23 cellular contexts compared by ENCODE assay signal in genomic region chr1:47623174-47623940, GRCh38.
DNase-seq lines count a peak whose midpoint lies in the region; ATAC-seq, FAIRE-seq and TF ChIP-seq lines count a peak whose summit lies in the region.
"Had no signal": no experiment of that assay in that cellular context is flagged by ENCODE, and none has a peak within 500 bp of the region (broad histone marks: within the 10 kb centered on the region; RNA-seq: fewer than 3 reads in every experiment).

No MANE protein-coding gene starts in this region.

- no peak overlapping the region for H3T11ph ChIP-seq in H9 (ENCODE audit: low read length)

- WGBS in H9 (ENCODE audit: extremely low coverage, insufficient read length, low lambda C conversion rate), result no CpG with 5 or more reads among the region's 8 CpGs
- 94 to 95% methylated on average over 8 of the region's 8 CpGs for WGBS in lower leg skin, 2 donors
- WGBS in mesendoderm (ENCODE audit: extremely low coverage, insufficient coverage, low lambda C conversion rate), result no CpG with 5 or more reads among the region's 8 CpGs

- H2BK5ac ChIP-seq in H9 (ENCODE audit: insufficient read length, low read length), result no peak overlapping the region
- H2BK5ac ChIP-seq in mesendoderm (ENCODE audit: low read length), result no peak overlapping the region

- H4K91ac ChIP-seq in H9 (ENCODE audit: insufficient read length, low read depth, low read length), result no peak overlapping the region

- no peaks in the 10 kb centered on the region for H3K9me3 Mint-ChIP-seq in H9

- H3K27ac ChIP-seq in H9 (ENCODE audit: insufficient read length, low read depth, low read length), result no peak overlapping the region
- H3K27ac ChIP-seq in mesendoderm (ENCODE audit: low read depth, low read length), result no peak overlapping the region

- no peak overlapping the region for H3K56ac ChIP-seq in H9 (ENCODE audit: insufficient read length, low read depth, low read length)
- no peak overlapping the region for H3K56ac ChIP-seq in mesendoderm (ENCODE audit: low read length)

- intact Hi-C loops in lower leg skin (cut with DNase I; ENCODE audit: low total_unique reads), result no loop called here
- intact Hi-C loops in posterior vena cava (cut with DNase I), result no loop called here

- no peak for TF ChIP-seq CTCF in H9 (conservative IDR thresholded peaks at IDR 0.05)
- TF ChIP-seq CTCF in bronchial epithelial cell (IDR thresholded peaks at IDR 0.05; ENCODE audit: insufficient read depth, low read length, severe bottlenecking), result no peak
- TF ChIP-seq CTCF in lower leg skin (IDR thresholded peaks at IDR 0.05), result no peak

- H4K8ac ChIP-seq in H9 (replicated peaks; ENCODE audit: insufficient read length, low read depth, low read length), result no peak overlapping the region
- no peak overlapping the region for H4K8ac ChIP-seq in mesendoderm (ENCODE audit: low read depth, low read length)

- DNase-seq in H9 (peak; percentile 8), bronchial epithelial cell (ENCODE audit: low read depth) (no peak), lower leg skin (ENCODE audit: low spot score in 2 of 2) (peak; percentile 3 to 70), posterior vena cava (ENCODE audit: low spot score) (peak; percentile 30), SHP77 treated with DMSO at 0.1 percent for 48 hours (lab: John Stamatoyannopoulos, UW) (no peak), mesendoderm (no peak)
- DNase-seq: BE2C, DMS53, GDM1, Kasumi-1, NCI-H1417, NCI-H1694 treated with DMSO at 0.1 percent for 48 hours, NCI-H2081 treated with DMSO at 0.1 percent for 48 hours, NCI-H446, NCI-H526, PC-3, SHP77 had no signal

- no peak overlapping the region for H2BK20ac ChIP-seq in H9 (ENCODE audit: low read depth, low read length, poor library complexity, severe bottlenecking)

- peaks cover 50% of the 10 kb centered on the region for H3K27me3 Mint-ChIP-seq in H9 (ENCODE audit: low read depth)

- no peak for ATAC-seq in GM18907 (IDR thresholded peaks at IDR 0.05; ENCODE audit: unreplicated experiment)
- no peak for ATAC-seq in GM19328 (IDR thresholded peaks at IDR 0.05; ENCODE audit: unreplicated experiment)
- ATAC-seq: PC-3 had no signal

- H3K4me2 ChIP-seq in H9 (ENCODE audit: insufficient read depth, insufficient read length, low read length) (no peak overlapping the region), mesendoderm (ENCODE audit: low read length) (no peak overlapping the region)

- no peak overlapping the region for H3K4me3 Mint-ChIP-seq in H9

- no peaks in the 10 kb centered on the region for H3K36me3 ChIP-seq in bronchial epithelial cell (ENCODE audit: control insufficient read depth, insufficient read depth, low read length)
- H3K36me3 ChIP-seq in mesendoderm (ENCODE audit: control insufficient read depth, insufficient read depth, low read length), result no peaks in the 10 kb centered on the region
- H3K36me3 ChIP-seq: BE2C had no signal

- H3K9me3 ChIP-seq in H9 (ENCODE audit: control insufficient read depth, low read depth, low read length), result no peaks in the 10 kb centered on the region
- H3K9me3 ChIP-seq: BE2C had no signal

- H3K4me1 Mint-ChIP-seq in H9, result peaks cover 3 to 8% of the 10 kb centered on the region in 2 experiments; a peak in 2 of 4 replicates

- TF ChIP-seq POLR2A in lower leg skin (IDR thresholded peaks at IDR 0.05), result no peak

- H3K4me1 ChIP-seq in H9 (ENCODE audit: insufficient read depth, low read length), result no peaks in the 10 kb centered on the region
- H3K4me1 ChIP-seq in mesendoderm (ENCODE audit: control insufficient read depth, low read depth, low read length), result no peaks in the 10 kb centered on the region
- H3K4me1 ChIP-seq: BE2C had no signal

- H3K9ac ChIP-seq in H9 (ENCODE audit: extremely low read depth, insufficient read length, low read length) (no peak overlapping the region), mesendoderm (ENCODE audit: low read length) (no peak overlapping the region)

- H3K79me2 ChIP-seq in H9 (ENCODE audit: insufficient read depth, low read length) (no peaks in the 10 kb centered on the region), mesendoderm (ENCODE audit: control insufficient read depth, insufficient read depth, low read length) (no peaks in the 10 kb centered on the region)

- no peak overlapping the region for H3K14ac ChIP-seq in H9 (ENCODE audit: insufficient read depth, low read length)

- peak; percentile 36 for FAIRE-seq in bronchial epithelial cell (lab: Jason Lieb, UNC)
- FAIRE-seq: A204.1, D721Med, GM18507, H54 had no signal

- H4K5ac ChIP-seq in H9 (ENCODE audit: insufficient read length, low read depth, low read length), result no peak overlapping the region
- H4K5ac ChIP-seq in mesendoderm (ENCODE audit: low read length), result no peak overlapping the region

- no peaks in the 10 kb centered on the region for H3K23me2 ChIP-seq in H9 (ENCODE audit: insufficient read length, low read depth, low read length, poor library complexity, severe bottlenecking)

- no peaks in the 10 kb centered on the region for H3K36me3 Mint-ChIP-seq in H9 (ENCODE audit: insufficient read depth in 1 of 3, low read depth in 3 of 3)

- no peak overlapping the region for H3K4me3 ChIP-seq in bronchial epithelial cell (ENCODE audit: low read depth, low read length)
- no peak overlapping the region for H3K4me3 ChIP-seq in lower leg skin (ENCODE audit: low read depth, poor library complexity, severe bottlenecking)
- no peak overlapping the region for H3K4me3 ChIP-seq in mesendoderm (ENCODE audit: low read length)

- no peaks in the 10 kb centered on the region; the same call in 1 of the 2 replicates for H3K27me3 ChIP-seq in H9 (ENCODE audit: insufficient read depth, low read length)
- H3K27me3 ChIP-seq in bronchial epithelial cell (ENCODE audit: control insufficient read depth, insufficient read depth, low read length), result no peaks in the 10 kb centered on the region
- no peaks in the 10 kb centered on the region for H3K27me3 ChIP-seq in mesendoderm (ENCODE audit: insufficient read depth, low read length, poor library complexity)
- H3K27me3 ChIP-seq: BE2C had no signal

- H2BK120ac ChIP-seq in H9 (ENCODE audit: low read depth, low read length, poor library complexity, severe bottlenecking), result no peak overlapping the region
- no peak overlapping the region for H2BK120ac ChIP-seq in mesendoderm (ENCODE audit: low read depth, low read length)

- no peak overlapping the region for H2BK12ac ChIP-seq in H9 (ENCODE audit: insufficient read length, low read depth, low read length)

- no peaks in the 10 kb centered on the region for H4K20me1 ChIP-seq in H9 (ENCODE audit: control insufficient read depth, insufficient read depth, insufficient read length)

- H2AK5ac ChIP-seq in H9 (ENCODE audit: insufficient read length, low read length), result no peak overlapping the region
- no peak overlapping the region for H2AK5ac ChIP-seq in mesendoderm (ENCODE audit: low read length)

- H3K27ac Mint-ChIP-seq in H9, result no peak overlapping the region

- H3K23ac ChIP-seq in H9 (ENCODE audit: insufficient read length, low read depth, low read length), result no peak overlapping the region
- no peak overlapping the region for H3K23ac ChIP-seq in mesendoderm (ENCODE audit: low read length)

- no peak overlapping the region for H3K4ac ChIP-seq in H9 (ENCODE audit: low read depth, low read length)
- no peak overlapping the region for H3K4ac ChIP-seq in mesendoderm (ENCODE audit: low read depth, low read length)

- H3K79me1 ChIP-seq in H9 (ENCODE audit: insufficient read depth, low read depth, low read length, poor library complexity, severe bottlenecking) (no peaks in the 10 kb centered on the region), mesendoderm (ENCODE audit: low read length) (no peaks in the 10 kb centered on the region)

- H3K18ac ChIP-seq in H9 (ENCODE audit: insufficient read length, low read depth, low read length) (no peak overlapping the region), mesendoderm (ENCODE audit: low read length) (no peak overlapping the region)

- H2BK15ac ChIP-seq in H9 (ENCODE audit: low read depth, low read length), result no peak overlapping the region
- H2BK15ac ChIP-seq in mesendoderm (replicated peaks; ENCODE audit: low read depth), result no peak overlapping the region

- no peak overlapping the region for H2AFZ ChIP-seq in H9 (ENCODE audit: low read length)

Comparison
In these comparisons a context has a peak if more than half of its experiments do, and no peak if none do; other contexts are left out.
1. DNase-seq: peak in H9 (single experiment), lower leg skin (2 of 2) and posterior vena cava (single experiment); none in bronchial epithelial cell (single experiment), SHP77 treated with DMSO at 0.1 percent for 48 hours (single experiment) and mesendoderm (single experiment).